In the genomic region with DNA sequence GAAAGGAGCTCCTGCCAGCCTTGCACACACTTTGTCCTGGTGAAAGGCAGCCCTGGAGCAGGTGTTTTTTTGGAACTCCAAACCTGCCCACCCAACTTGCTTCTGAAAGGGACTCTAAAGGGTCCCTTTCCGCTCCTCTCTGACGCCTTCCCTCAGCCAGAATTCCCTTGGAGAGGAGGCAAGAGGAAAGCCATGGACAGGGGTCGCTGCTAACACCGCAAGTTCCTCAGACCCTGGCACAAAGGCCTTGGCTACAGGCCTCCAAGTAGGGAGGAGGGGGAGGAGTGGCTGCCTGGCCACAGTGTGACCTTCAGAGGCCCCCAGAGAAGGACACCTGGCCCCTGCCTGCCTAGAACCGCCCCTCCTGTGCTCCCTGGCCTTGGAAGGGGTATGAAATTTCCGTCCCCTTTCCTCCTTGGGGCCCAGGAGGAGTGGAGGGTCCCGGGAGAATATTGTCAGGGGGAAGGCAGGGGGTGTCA, we compare ENCODE assay signal across 8 cellular contexts. TPM values are rescaled to one million over a fixed set of nuclear protein-coding genes. Genes with fewer than 3 reads are reported as not detected.
A peak's percentile ranks its signal among the peaks of the same experiment; 100 is the strongest.
DNase-seq lines count a peak whose midpoint lies in the region; ATAC-seq and TF ChIP-seq lines count a peak whose summit lies in the region.

No MANE protein-coding gene starts in this region.

- peak overlapping the region; percentile 79 for H3K4me3 Mint-ChIP-seq in activated T-helper 17 cell treated with anti-CD3 and anti-CD28 coated beads, Interleukin-2, amount 50 U/mL, for 72 hours

- H3K4me1 Mint-ChIP-seq in activated T-helper 17 cell treated with anti-CD3 and anti-CD28 coated beads, Interleukin-2, amount 50 U/mL, for 72 hours: peaks cover 19% of the 10 kb centered on the region

- no peaks in the 10 kb centered on the region for H3K27me3 ChIP-seq in right atrium auricular region
- H3K27me3 ChIP-seq in sigmoid colon: no peaks in the 10 kb centered on the region

- no peaks in the 10 kb centered on the region for H3K9me3 ChIP-seq in right atrium auricular region
- no peaks in the 10 kb centered on the region for H3K9me3 ChIP-seq in sigmoid colon

- 14 to 50% methylated on average over 7 of the region's 7 CpGs for WGBS in sigmoid colon, 2 donors

- peaks cover 69% of the 10 kb centered on the region for H3K36me3 Mint-ChIP-seq in activated T-helper 17 cell treated with anti-CD3 and anti-CD28 coated beads, Interleukin-2, amount 50 U/mL, for 72 hours (ENCODE audit: low read depth)

- H3K9me3 Mint-ChIP-seq in activated T-helper 17 cell treated with anti-CD3 and anti-CD28 coated beads, Interleukin-2, amount 50 U/mL, for 72 hours: no peaks in the 10 kb centered on the region

- H3K36me3 ChIP-seq in right atrium auricular region: peaks cover 5% of the 10 kb centered on the region
- H3K36me3 ChIP-seq in sigmoid colon: peaks cover 0 to 7% (median 2%) of the 10 kb centered on the region in 4 donors

- TF ChIP-seq EP300 in sigmoid colon (IDR thresholded peaks at IDR 0.05): no peak

- H3K27ac Mint-ChIP-seq in activated T-helper 17 cell treated with anti-CD3 and anti-CD28 coated beads, Interleukin-2, amount 50 U/mL, for 72 hours: peak overlapping the region; percentile 90

- TF ChIP-seq CTCF in right atrium auricular region (IDR thresholded peaks at IDR 0.05): no peak
- TF ChIP-seq CTCF in sigmoid colon (IDR thresholded peaks at IDR 0.05): no peak

- intact Hi-C loops in sigmoid colon (cut with DNase I): loop anchor here (5.0 kb wide), 3 partner anchors 230 to 600 kb away; partner anchors contain the start of genes SLC29A1 and SRF

- no peak for TF ChIP-seq POLR2A in sigmoid colon (IDR thresholded peaks at IDR 0.05)

- H3K4me3 ChIP-seq in right atrium auricular region (peak overlapping the region; percentile 82 to 87), sigmoid colon (peak overlapping the region; percentile 55 to 88 (median 66))

- DNase-seq in stimulated activated CD4-positive, alpha-beta T cell treated with anti-CD3 and anti-CD28 coated beads, Interleukin-4, amount 100 ng/mL, for 24 hours: peak; percentile 7
- DNase-seq in stimulated activated CD4-positive, alpha-beta T cell treated with anti-CD3 and anti-CD28 coated beads, Interleukin-12 subunit alpha, Interleukin-12 subunit beta, amount 100 ng/mL, for 4 hours: no peak
- no peak for DNase-seq in right atrium auricular region (ENCODE audit: low spot score)
- DNase-seq in sigmoid colon: peak; percentile 69
- DNase-seq in NCI-H187 (lab: John Stamatoyannopoulos, UW): no peak
- DNase-seq in occipital lobe (lab: John Stamatoyannopoulos, UW): no peak
- DNase-seq in globus pallidus (ENCODE audit: low spot score): no peak

- H3K4me1 ChIP-seq in right atrium auricular region (peaks cover 0 to 71% of the 10 kb centered on the region in 2 donors), sigmoid colon (peaks cover 0 to 58% (median 53%) of the 10 kb centered on the region in 4 donors)

- ATAC-seq in activated T-helper 17 cell treated with anti-CD3 and anti-CD28 coated beads, Interleukin-2, amount 50 U/mL, for 72 hours (replicated peaks): no peak

- H3K27ac ChIP-seq in right atrium auricular region: peak overlapping the region; percentile 98
- H3K27ac ChIP-seq in sigmoid colon: peak overlapping the region; percentile 95 to 99 (median 98)

- H3K27me3 Mint-ChIP-seq in activated T-helper 17 cell treated with anti-CD3 and anti-CD28 coated beads, Interleukin-2, amount 50 U/mL, for 72 hours: peaks cover 4% of the 10 kb centered on the region

RNA-seq across cellular contexts. Expression of gene VEGFA, which starts 2.6 kb away (rescaled TPM):
- 100 to 1,000 TPM in 1 of 2 donors, 10 to 100 TPM in 1; 48.7 to 142 TPM for total RNA-seq in activated T-helper 17 cell treated with anti-CD3 and anti-CD28 coated beads, Interleukin-2, amount 50 U/mL, for 72 hours
- total RNA-seq in right atrium auricular region: 100 to 1,000 TPM; 102 to 132 TPM
- 10 to 100 TPM; 20.9 to 60.9 (median 28.5) TPM for total RNA-seq in sigmoid colon
- polyA plus RNA-seq in sigmoid colon: 100 to 1,000 TPM in 1 of 3 donors, 10 to 100 TPM in 2; 11.1 to 111 (median 34.8) TPM
- 32.3 TPM for total RNA-seq in occipital lobe

Comparison
In these comparisons a context has a peak if more than half of its experiments do, and no peak if none do; other contexts are left out.
1. DNase-seq: peak in stimulated activated CD4-positive, alpha-beta T cell treated with anti-CD3 and anti-CD28 coated beads, Interleukin-4, amount 100 ng/mL, for 24 hours (single experiment) and sigmoid colon (single experiment); none in stimulated activated CD4-positive, alpha-beta T cell treated with anti-CD3 and anti-CD28 coated beads, Interleukin-12 subunit alpha, Interleukin-12 subunit beta, amount 100 ng/mL, for 4 hours (single experiment), right atrium auricular region (single experiment), NCI-H187 (0 of 2), occipital lobe (single experiment) and globus pallidus (single experiment).